ENCODE assay signal across 8 cellular contexts in genomic region chr10:61974611-61975010, GRCh38.
DNase-seq lines count a peak whose midpoint lies in the region; ATAC-seq and TF ChIP-seq lines count a peak whose summit lies in the region.

No MANE protein-coding gene starts in this region.

- peaks cover 94% of the 10 kb centered on the region for H3K36me3 Mint-ChIP-seq in Caco-2 (ENCODE audit: insufficient read depth, unreplicated experiment)
- peaks cover 42% of the 10 kb centered on the region for H3K36me3 Mint-ChIP-seq in activated CD8-positive, alpha-beta memory T cell treated with anti-CD3 and anti-CD28 coated beads, Interleukin-2, amount 10 ng/mL, durations not matched to agents 7 days and 5 days

- no peaks in the 10 kb centered on the region for H3K9me3 ChIP-seq in Caco-2

- H3K4me1 ChIP-seq in Caco-2, result peaks cover 35% of the 10 kb centered on the region

- peaks cover 11% of the 10 kb centered on the region for H3K36me3 ChIP-seq in Caco-2 (ENCODE audit: control insufficient read depth, insufficient read depth, low read length)

- POLR2A ChIA-PET in Caco-2 (lab: Charles Lee), result no interaction called here

- no peaks in the 10 kb centered on the region for H3K9me3 Mint-ChIP-seq in Caco-2 (ENCODE audit: unreplicated experiment)
- H3K9me3 Mint-ChIP-seq in activated CD8-positive, alpha-beta memory T cell treated with anti-CD3 and anti-CD28 coated beads, Interleukin-2, amount 10 ng/mL, durations not matched to agents 7 days and 5 days (ENCODE audit: low read depth), result peaks cover 3% of the 10 kb centered on the region

- TF ChIP-seq CTCF in Caco-2 (IDR thresholded peaks at IDR 0.05; ENCODE audit: insufficient read depth in 1 of 2, low read depth in 1 of 2, low read length in 1 of 2, severe bottlenecking in 1 of 2, unreplicated experiment in 1 of 2) (no peak), choroid plexus epithelial cell (conservative IDR thresholded peaks at IDR 0.05; ENCODE audit: low read depth, low read length) (no peak)

- DNase-seq in Caco-2, result no peak
- peak; percentile 68 for DNase-seq in NCI-H1105 treated with DMSO at 0.1 percent for 48 hours (lab: John Stamatoyannopoulos, UW)
- DNase-seq in choroid plexus epithelial cell (ENCODE audit: low read depth), result peak; percentile 74
- DNase-seq in myocyte (ENCODE audit: low read depth), result peak; percentile 35
- no peak for DNase-seq in activated CD8-positive, alpha-beta memory T cell treated with anti-CD3 and anti-CD28 coated beads, Interleukin-2, amount 10 ng/mL, durations not matched to agents 7 days and 5 days

- intact Hi-C loops in Caco-2 (cut with micrococcal nuclease; ENCODE audit: unreplicated experiment), result no loop called here

- H3K4me1 Mint-ChIP-seq in Caco-2 (ENCODE audit: low read depth, unreplicated experiment), result peaks cover 57% of the 10 kb centered on the region
- peaks cover 30% of the 10 kb centered on the region for H3K4me1 Mint-ChIP-seq in activated CD8-positive, alpha-beta memory T cell treated with anti-CD3 and anti-CD28 coated beads, Interleukin-2, amount 10 ng/mL, durations not matched to agents 7 days and 5 days

- H3K27me3 Mint-ChIP-seq in Caco-2 (ENCODE audit: insufficient read depth, unreplicated experiment), result no peaks in the 10 kb centered on the region
- no peaks in the 10 kb centered on the region for H3K27me3 Mint-ChIP-seq in activated CD8-positive, alpha-beta memory T cell treated with anti-CD3 and anti-CD28 coated beads, Interleukin-2, amount 10 ng/mL, durations not matched to agents 7 days and 5 days

- H3K27ac Mint-ChIP-seq in Caco-2 (ENCODE audit: unreplicated experiment), result peak overlapping the region; percentile 62
- no peak overlapping the region for H3K27ac Mint-ChIP-seq in activated CD8-positive, alpha-beta memory T cell treated with anti-CD3 and anti-CD28 coated beads, Interleukin-2, amount 10 ng/mL, durations not matched to agents 7 days and 5 days

- CTCF ChIA-PET in Caco-2 (lab: Charles Lee), result no interaction called here
- CTCF ChIA-PET in activated CD8-positive, alpha-beta memory T cell treated with anti-CD3 and anti-CD28 coated beads, Interleukin-2, amount 10 ng/mL, durations not matched to agents 7 days and 5 days (lab: Charles Lee), result interaction anchor here (2.2 kb wide), 1 partner anchor 13 kb away, joined by 7 read pairs; no protein-coding TSS in a partner anchor

- no peaks in the 10 kb centered on the region for H3K27me3 ChIP-seq in Caco-2 (replicated peaks; ENCODE audit: control insufficient read depth, insufficient read depth, low read length)

- no peak overlapping the region for H3K4me3 Mint-ChIP-seq in Caco-2 (ENCODE audit: unreplicated experiment)
- no peak overlapping the region for H3K4me3 Mint-ChIP-seq in activated CD8-positive, alpha-beta memory T cell treated with anti-CD3 and anti-CD28 coated beads, Interleukin-2, amount 10 ng/mL, durations not matched to agents 7 days and 5 days

- no peak overlapping the region for H3K4me3 ChIP-seq in Caco-2 (ENCODE audit: low read depth, low read length)
- H3K4me3 ChIP-seq in choroid plexus epithelial cell (ENCODE audit: low read depth, low read length), result no peak overlapping the region

- BruUV-seq in Caco-2 (replicated peaks; lab: Mats Ljungman, UMichigan), result no TSS peak

- ATAC-seq in HG02623 (IDR thresholded peaks at IDR 0.05; ENCODE audit: unreplicated experiment) (no peak), HG03565 (IDR thresholded peaks at IDR 0.05; ENCODE audit: unreplicated experiment) (no peak), HG02938 (IDR thresholded peaks at IDR 0.05; ENCODE audit: unreplicated experiment) (no peak)
- no peak for ATAC-seq in activated CD8-positive, alpha-beta memory T cell treated with anti-CD3 and anti-CD28 coated beads, Interleukin-2, amount 10 ng/mL, durations not matched to agents 7 days and 5 days

Comparison
In these comparisons a context has a peak if more than half of its experiments do, and no peak if none do; other contexts are left out.
1. DNase-seq: peak in NCI-H1105 treated with DMSO at 0.1 percent for 48 hours (single experiment), choroid plexus epithelial cell (single experiment) and myocyte (single experiment); none in Caco-2 (0 of 2) and activated CD8-positive, alpha-beta memory T cell treated with anti-CD3 and anti-CD28 coated beads, Interleukin-2, amount 10 ng/mL, durations not matched to agents 7 days and 5 days (single experiment).